In genomic region chr13:45439781-45440462, GRCh38 we compare ENCODE assay signal across 26 cellular contexts. TPM values are rescaled to one million over a fixed set of nuclear protein-coding genes. Genes with fewer than 3 reads are reported as not detected.
DNase-seq lines count a peak whose midpoint lies in the region; ATAC-seq and TF ChIP-seq lines count a peak whose summit lies in the region.
"Had no signal": no experiment of that assay in that cellular context is flagged by ENCODE, and none has a peak within 500 bp of the region (broad histone marks: within the 10 kb centered on the region; RNA-seq: fewer than 3 reads in every experiment).

No MANE protein-coding gene starts in this region.

- WGBS in sigmoid colon, 2 donors, result 86 to 90% methylated on average over 3 of the region's 3 CpGs

- peak; percentile 69 to 72 for DNase-seq in SJSA1 (ENCODE audit: low read depth in 1 of 2, low spot score in 2 of 2)
- DNase-seq in left ventricle myocardium inferior, result no peak
- DNase-seq in sigmoid colon, result no peak
- DNase-seq in NK-92 (lab: John Stamatoyannopoulos, UW; ENCODE audit: unreplicated experiment), result no peak
- no peak for DNase-seq in SK-N-DZ (ENCODE audit: low spot score)
- no peak for DNase-seq in naive thymus-derived CD8-positive, alpha-beta T cell
- DNase-seq in middle frontal gyrus (ENCODE audit: extremely low spot score, low spot score), result no peak
- DNase-seq: activated CD4-positive, CD25-positive, alpha-beta regulatory T cell treated with anti-CD3 and anti-CD28 coated beads, Interleukin-2, amount 50 U/mL, for 72 hours; activated CD8-positive, alpha-beta T cell treated with anti-CD3 and anti-CD28 coated beads for 36 hours; activated effector memory CD4-positive, alpha-beta T cell treated with Interleukin-2 at 50 U/mL for 16 hours; CD4-positive, CD25-positive, alpha-beta regulatory T cell; effector CD8-positive, alpha-beta T cell; hypothalamus; left lung; NCI-H1417; NCI-H510A treated with DMSO at 0.1 percent for 48 hours; NK-92 treated with Interleukin-12 subunit alpha and Interleukin-12 subunit beta, amount 100 ng/mL, for 24 hours; stimulated activated CD4-positive, alpha-beta T cell treated with anti-CD3 and anti-CD28 coated beads, Interleukin-4, amount 100 ng/mL, for 1 hour; stimulated activated naive B cell treated with anti-CD40 and anti-IgM and Interleukin-4, amounts not matched to agents 10 μg/mL and 1 μg/mL and 100 μg/mL, for 72 hours; T-helper 1 cell had no signal

- peak overlapping the region; percentile 45 for H3K4me2 ChIP-seq in BLaER1

- no peaks in the 10 kb centered on the region for H3K27me3 Mint-ChIP-seq in naive thymus-derived CD8-positive, alpha-beta T cell
- H3K27me3 Mint-ChIP-seq: activated CD8-positive, alpha-beta T cell treated with anti-CD3 and anti-CD28 coated beads for 36 hours; CD4-positive, CD25-positive, alpha-beta regulatory T cell; progenitor cell of endocrine pancreas had no signal

- peaks cover 0 to 11% (median 7%) of the 10 kb centered on the region in 4 donors for H3K4me1 Mint-ChIP-seq in naive thymus-derived CD8-positive, alpha-beta T cell

- H3K27ac ChIP-seq in BLaER1 (no peak overlapping the region), SJSA1 (peak overlapping the region; percentile 80), left ventricle myocardium inferior (replicated peaks) (peak overlapping the region; percentile 83), sigmoid colon (peak overlapping the region in 3 of 4 donors; percentile 32 to 62 (median 46))
- H3K27ac ChIP-seq: left lung had no signal

- H3K4me3 ChIP-seq in BLaER1 (no peak overlapping the region), SJSA1 (no peak overlapping the region), left ventricle myocardium inferior (no peak overlapping the region), sigmoid colon (no peak overlapping the region)
- H3K4me3 ChIP-seq: left lung, MG63 had no signal

- H3K27ac Mint-ChIP-seq in naive thymus-derived CD8-positive, alpha-beta T cell, result peak overlapping the region in 1 of 10 donors; percentile 61
- H3K27ac Mint-ChIP-seq: activated CD8-positive, alpha-beta T cell treated with anti-CD3 and anti-CD28 coated beads for 36 hours; CD4-positive, CD25-positive, alpha-beta regulatory T cell; progenitor cell of endocrine pancreas; stimulated activated naive B cell treated with anti-CD40 and anti-IgM and Interleukin-4, amounts not matched to agents 10 μg/mL and 1 μg/mL and 100 μg/mL, for 72 hours had no signal

- no peaks in the 10 kb centered on the region for H4K20me1 ChIP-seq in BLaER1

- no peak for ATAC-seq in naive thymus-derived CD8-positive, alpha-beta T cell
- ATAC-seq: activated CD8-positive, alpha-beta T cell treated with anti-CD3 and anti-CD28 coated beads for 36 hours; HCT116 had no signal

- H3K36me3 Mint-ChIP-seq in naive thymus-derived CD8-positive, alpha-beta T cell, result no peaks in the 10 kb centered on the region
- H3K36me3 Mint-ChIP-seq: brain; CD4-positive, CD25-positive, alpha-beta regulatory T cell; stimulated activated naive B cell treated with anti-CD40 and anti-IgM and Interleukin-4, amounts not matched to agents 10 μg/mL and 1 μg/mL and 100 μg/mL, for 72 hours had no signal

- intact Hi-C loops in left ventricle myocardium inferior (cut with micrococcal nuclease) (no loop called here), sigmoid colon (cut with DNase I) (no loop called here)

- TF ChIP-seq CTCF in left ventricle myocardium inferior (IDR thresholded peaks at IDR 0.05; ENCODE audit: borderline replicate concordance) (no peak), sigmoid colon (IDR thresholded peaks at IDR 0.05) (no peak)

- POLR2A ChIA-PET in naive thymus-derived CD8-positive, alpha-beta T cell (lab: Charles Lee), result interaction anchor here (0.7 kb wide), 1 partner anchor 23 kb away, joined by 5 read pairs; no protein-coding TSS in a partner anchor

- H3K36me3 ChIP-seq in BLaER1 (no peaks in the 10 kb centered on the region), SJSA1 (no peaks in the 10 kb centered on the region), left ventricle myocardium inferior (no peaks in the 10 kb centered on the region), sigmoid colon (no peaks in the 10 kb centered on the region)
- H3K36me3 ChIP-seq: left lung, MG63 had no signal

- no peak for TF ChIP-seq POLR2A in sigmoid colon (IDR thresholded peaks at IDR 0.05)

- TF ChIP-seq EP300 in sigmoid colon (IDR thresholded peaks at IDR 0.05), result no peak

- H3K4me1 ChIP-seq in BLaER1, result peaks cover 57% of the 10 kb centered on the region
- peaks cover 45% of the 10 kb centered on the region for H3K4me1 ChIP-seq in SJSA1 (replicated peaks)
- H3K4me1 ChIP-seq in left ventricle myocardium inferior, result peaks cover 29% of the 10 kb centered on the region
- H3K4me1 ChIP-seq in sigmoid colon, result peaks cover 0 to 18% (median 0%) of the 10 kb centered on the region in 4 donors

- no peaks in the 10 kb centered on the region for H3K9me3 Mint-ChIP-seq in naive thymus-derived CD8-positive, alpha-beta T cell
- H3K9me3 Mint-ChIP-seq: activated CD8-positive, alpha-beta T cell treated with anti-CD3 and anti-CD28 coated beads for 36 hours; brain; neural crest cell; stimulated activated naive B cell treated with anti-CD40 and anti-IgM and Interleukin-4, amounts not matched to agents 10 μg/mL and 1 μg/mL and 100 μg/mL, for 72 hours had no signal

- H3K27me3 ChIP-seq in BLaER1 (no peaks in the 10 kb centered on the region), SJSA1 (replicated peaks) (no peaks in the 10 kb centered on the region), left ventricle myocardium inferior (ENCODE audit: low read depth) (no peaks in the 10 kb centered on the region), sigmoid colon (no peaks in the 10 kb centered on the region)
- H3K27me3 ChIP-seq: left lung, MG63 had no signal

- no peak overlapping the region for H3K4me3 Mint-ChIP-seq in naive thymus-derived CD8-positive, alpha-beta T cell
- H3K4me3 Mint-ChIP-seq: activated CD8-positive, alpha-beta T cell treated with anti-CD3 and anti-CD28 coated beads for 36 hours; brain; CD4-positive, CD25-positive, alpha-beta regulatory T cell; neural crest cell; stimulated activated naive B cell treated with anti-CD40 and anti-IgM and Interleukin-4, amounts not matched to agents 10 μg/mL and 1 μg/mL and 100 μg/mL, for 72 hours had no signal

- H3K9me3 ChIP-seq in BLaER1 (no peaks in the 10 kb centered on the region), SJSA1 (replicated peaks) (no peaks in the 10 kb centered on the region), left ventricle myocardium inferior (replicated peaks) (no peaks in the 10 kb centered on the region), sigmoid colon (no peaks in the 10 kb centered on the region)
- H3K9me3 ChIP-seq: left lung, MG63 had no signal

- H3K9ac ChIP-seq in BLaER1, result no peak overlapping the region

RNA-seq across cellular contexts. Expression of gene SLC25A30, which starts 21.7 kb away (rescaled TPM):
- 6.7 and 10.2 TPM in 2 replicates for total RNA-seq in SJSA1 (2014; rRNA removed; shearing (Covaris generic))
- total RNA-seq in left ventricle myocardium inferior, result 175 TPM
- total RNA-seq in sigmoid colon, result 10 to 100 TPM in 2 of 4 donors, 1 to 10 TPM in 2; 9.1 to 15.9 (median 10.2) TPM
- polyA plus RNA-seq in sigmoid colon, result 1 to 10 TPM; 5.8 to 8.4 (median 6.5) TPM
- polyA plus RNA-seq in SK-N-DZ (2014; cell fraction: cytosol; rRNA removed), result 2.5 and 3.1 TPM in 2 replicates
- 1.2 and 5.3 TPM in 2 replicates for polyA plus RNA-seq in SK-N-DZ (2014; cell fraction: nucleus; rRNA removed)
- total RNA-seq in naive thymus-derived CD8-positive, alpha-beta T cell, result 10 to 100 TPM; 22.0 to 25.8 TPM
- polyA plus RNA-seq in naive thymus-derived CD8-positive, alpha-beta T cell, result 1 to 10 TPM; 1.2 to 1.9 (median 1.8) TPM

RNA-seq across cellular contexts. Expression of gene COG3, which starts 24.8 kb away (rescaled TPM):
- 23.3 and 24.5 TPM in 2 replicates for total RNA-seq in SJSA1 (2014; rRNA removed; shearing (Covaris generic))
- total RNA-seq in left ventricle myocardium inferior (15.7 TPM), sigmoid colon (10 to 100 TPM; 24.9 to 30.0 (median 27.2) TPM)
- 10 to 100 TPM; 22.9 to 30.7 (median 29.4) TPM for polyA plus RNA-seq in sigmoid colon
- 17.0 and 27.2 TPM in 2 replicates for polyA plus RNA-seq in SK-N-DZ (2014; cell fraction: cytosol; rRNA removed)
- polyA plus RNA-seq in SK-N-DZ (2014; cell fraction: nucleus; rRNA removed), result 29.0 and 31.2 TPM in 2 replicates
- 10 to 100 TPM; 45.8 to 48.9 TPM for total RNA-seq in naive thymus-derived CD8-positive, alpha-beta T cell
- 10 to 100 TPM; 22.2 to 29.9 (median 27.4) TPM for polyA plus RNA-seq in naive thymus-derived CD8-positive, alpha-beta T cell

Comparison
In these comparisons a context has a peak if more than half of its experiments do, and no peak if none do; other contexts are left out.
1. DNase-seq: peak in SJSA1 (2 of 2); none in left ventricle myocardium inferior (single experiment), sigmoid colon (single experiment), NK-92 (single experiment), SK-N-DZ (single experiment), naive thymus-derived CD8-positive, alpha-beta T cell (0 of 10) and middle frontal gyrus (single experiment).